ENCODE assay signal across 8 cellular contexts in genomic region chr6:134078166-134078565, GRCh38. TPM values are rescaled to one million over a fixed set of nuclear protein-coding genes. Genes with fewer than 3 reads are reported as not detected.
"Had no signal": no experiment of that assay in that cellular context is flagged by ENCODE, and none has a peak within 500 bp of the region (broad histone marks: within the 10 kb centered on the region; RNA-seq: fewer than 3 reads in every experiment).

No MANE protein-coding gene starts in this region.

- FAIRE-seq: HTR-8/SVneo had no signal

- H3K4me3 ChIP-seq: GM23248, HAP-1 had no signal

- H3K27ac Mint-ChIP-seq: HFFc6 had no signal

- DNase-seq: GM23248, GOT3, H7, HFFc6 had no signal

- H3K9ac ChIP-seq: GM23248 had no signal

- H3K9me3 Mint-ChIP-seq: HFFc6, IgD-negative memory B cell had no signal

- H3K4me3 Mint-ChIP-seq: HFFc6, IgD-negative memory B cell had no signal

- H3K9me3 ChIP-seq: HAP-1 had no signal

- H3K27ac ChIP-seq: GM23248 had no signal

- H2AFZ ChIP-seq: GM23248 had no signal

- ATAC-seq: HCT116 had no signal

- H3K36me3 ChIP-seq: HAP-1 had no signal

RNA-seq across cellular contexts. Expression of gene SLC2A12, which starts 25.7 kb away (rescaled TPM):
- polyA plus RNA-seq: IgD-negative memory B cell had no signal
